ENCODE assay signal across 20 cellular contexts in genomic region chr16:87472142-87472778, GRCh38. TPM values are rescaled to one million over a fixed set of nuclear protein-coding genes. Genes with fewer than 3 reads are reported as not detected.
DNase-seq lines count a peak whose midpoint lies in the region; ATAC-seq and TF ChIP-seq lines count a peak whose summit lies in the region.
"Had no signal": no experiment of that assay in that cellular context is flagged by ENCODE, and none has a peak within 500 bp of the region (broad histone marks: within the 10 kb centered on the region; RNA-seq: fewer than 3 reads in every experiment).

No MANE protein-coding gene starts in this region.

- H3K36me3 ChIP-seq in BLaER1 treated with 17β-estradiol and CSF1 and Interleukin-3, amounts not matched to agents 10 nM and 100 nM: peaks cover 0 to 25% (median 14%) of the 10 kb centered on the region in 11 experiments; a peak in 17 of 22 replicates
- H3K36me3 ChIP-seq in right lobe of liver (peaks cover 0 to 2% (median 0%) of the 10 kb centered on the region in 4 donors), trophoblast cell (ENCODE audit: control insufficient read depth in 1 of 2, insufficient read depth in 2 of 2, low read length in 2 of 2) (no peaks in the 10 kb centered on the region)
- H3K36me3 ChIP-seq: BE2C had no signal

- H4K8ac ChIP-seq in trophoblast cell (ENCODE audit: low read depth, low read length): no peak overlapping the region

- no peaks in the 10 kb centered on the region for H3K36me3 Mint-ChIP-seq in chondrocyte (ENCODE audit: low read depth)

- H4K20me1 ChIP-seq in BLaER1 treated with 17β-estradiol and CSF1 and Interleukin-3, amounts not matched to agents 10 nM and 100 nM: peaks cover 22 to 90% (median 71%) of the 10 kb centered on the region in 11 experiments

- H2BK12ac ChIP-seq in trophoblast cell (ENCODE audit: low read length): no peak overlapping the region

- no peak overlapping the region for H2BK5ac ChIP-seq in trophoblast cell (ENCODE audit: low read depth, low read length, poor library complexity)

- ATAC-seq in right lobe of liver (no peak), sciatic nerve (no peak), HG03045 (IDR thresholded peaks at IDR 0.05; ENCODE audit: unreplicated experiment) (no peak)

- no peak overlapping the region for H3K18ac ChIP-seq in trophoblast cell (ENCODE audit: low read length)

- DNase-seq in chondrocyte (ENCODE audit: low spot score) (peak; percentile 60), right lobe of liver (no peak), sciatic nerve (ENCODE audit: low spot score) (peak; percentile 32), trophoblast cell (no peak), NCI-H2081 treated with DMSO at 0.1 percent for 48 hours (lab: John Stamatoyannopoulos, UW) (no peak)
- DNase-seq: CD4-positive, CD25-positive, alpha-beta regulatory T cell; DMS79; MM.1S; NCI-H1048; NCI-H1436; NCI-H1930; NCI-H226; NCI-H510A treated with DMSO at 0.1 percent for 48 hours; NCI-H774; NK-92 treated with Interleukin-12 subunit alpha and Interleukin-12 subunit beta, amount 100 ng/mL, for 24 hours had no signal

- H2BK120ac ChIP-seq in trophoblast cell (ENCODE audit: insufficient read depth, low read length, poor library complexity): no peak overlapping the region

- H3K27ac Mint-ChIP-seq in chondrocyte (ENCODE audit: unreplicated experiment): no peak overlapping the region

- TF ChIP-seq CTCF in chondrocyte (IDR thresholded peaks at IDR 0.05) (no peak), right lobe of liver (IDR thresholded peaks at IDR 0.05) (no peak)

- no peak overlapping the region for H3K4me3 Mint-ChIP-seq in chondrocyte (ENCODE audit: unreplicated experiment)

- peaks cover 55% of the 10 kb centered on the region for H3K4me1 Mint-ChIP-seq in chondrocyte (ENCODE audit: low read depth)

- H3K27ac ChIP-seq in BLaER1 treated with 17β-estradiol and CSF1 and Interleukin-3, amounts not matched to agents 10 nM and 100 nM: no peak overlapping the region
- H3K27ac ChIP-seq in right lobe of liver (peak overlapping the region in 2 of 3 donors; percentile 17 to 58), trophoblast cell (ENCODE audit: low read depth, low read length) (no peak overlapping the region)
- H3K27ac ChIP-seq: SJSA1 had no signal

- H3K23ac ChIP-seq in trophoblast cell (ENCODE audit: low read length): no peak overlapping the region

- peak overlapping the region in 8 of 11 experiments; percentile 10 to 71 (median 53); a peak in 13 of 22 replicates for H3K4me2 ChIP-seq in BLaER1 treated with 17β-estradiol and CSF1 and Interleukin-3, amounts not matched to agents 10 nM and 100 nM
- H3K4me2 ChIP-seq in trophoblast cell (ENCODE audit: low read length): no peak overlapping the region

- H3K27me3 Mint-ChIP-seq in chondrocyte (ENCODE audit: low read depth): no peaks in the 10 kb centered on the region
- H3K27me3 Mint-ChIP-seq: CD4-positive, CD25-positive, alpha-beta regulatory T cell had no signal

- no peaks in the 10 kb centered on the region for H3K79me2 ChIP-seq in trophoblast cell (ENCODE audit: control insufficient read depth, insufficient read depth, low read length, poor library complexity)

- H3K4ac ChIP-seq in trophoblast cell (ENCODE audit: low read depth, low read length): no peak overlapping the region

- H2AK5ac ChIP-seq in trophoblast cell (ENCODE audit: low read length): no peak overlapping the region

- H3K4me1 ChIP-seq in BLaER1 treated with 17β-estradiol and CSF1 and Interleukin-3, amounts not matched to agents 10 nM and 100 nM: peaks cover 15 to 55% (median 51%) of the 10 kb centered on the region in 10 experiments
- H3K4me1 ChIP-seq in right lobe of liver (peaks cover 0 to 47% (median 14%) of the 10 kb centered on the region in 4 donors), trophoblast cell (ENCODE audit: control insufficient read depth in 1 of 2, insufficient read depth in 2 of 2, low read length in 2 of 2) (peaks cover 4 to 12% of the 10 kb centered on the region in 2 experiments)

- H3K27me3 ChIP-seq in BLaER1 treated with 17β-estradiol and CSF1 and Interleukin-3, amounts not matched to agents 10 nM and 100 nM: peaks cover 0 to 38% (median 0%) of the 10 kb centered on the region in 11 experiments; a peak in 4 of 22 replicates
- H3K27me3 ChIP-seq in right lobe of liver: no peaks in the 10 kb centered on the region
- H3K27me3 ChIP-seq in trophoblast cell (ENCODE audit: insufficient read depth, low read length): no peaks in the 10 kb centered on the region
- H3K27me3 ChIP-seq: BE2C, SJSA1 had no signal

- H3K9me3 Mint-ChIP-seq in chondrocyte (ENCODE audit: low read depth): no peaks in the 10 kb centered on the region
- H3K9me3 Mint-ChIP-seq: CD4-positive, CD25-positive, alpha-beta regulatory T cell had no signal

- 92% methylated on average over 4 of the region's 22 CpGs for WGBS in right lobe of liver (ENCODE audit: insufficient coverage, low coverage, low lambda C conversion rate, missing lambda C conversion rate)
- WGBS in trophoblast cell (ENCODE audit: extremely low coverage, insufficient coverage, insufficient read length): no CpG with 5 or more reads among the region's 22 CpGs

- intact Hi-C loops in right lobe of liver (cut with DNase I): no loop called here
- intact Hi-C loops in sciatic nerve (cut with DNase I): no loop called here

- H3K9ac ChIP-seq in BLaER1 treated with 17β-estradiol and CSF1 and Interleukin-3, amounts not matched to agents 10 nM and 100 nM: no peak overlapping the region
- no peak overlapping the region for H3K9ac ChIP-seq in trophoblast cell (ENCODE audit: low read length)

- no peak for TF ChIP-seq POLR2A in right lobe of liver (IDR thresholded peaks at IDR 0.05)

- no peak overlapping the region for H3K14ac ChIP-seq in trophoblast cell (ENCODE audit: low read length)

- no peak overlapping the region for H4K12ac ChIP-seq in trophoblast cell (ENCODE audit: low read depth, low read length)

- no peak overlapping the region for H2AFZ ChIP-seq in trophoblast cell (ENCODE audit: insufficient read depth, low read length, poor library complexity)

- no peaks in the 10 kb centered on the region for H3K79me1 ChIP-seq in trophoblast cell (ENCODE audit: low read length)

- H3K9me3 ChIP-seq in BLaER1 treated with 17β-estradiol and CSF1 and Interleukin-3, amounts not matched to agents 10 nM and 100 nM (replicated peaks in 1 of 11): peaks cover 0 to 12% (median 0%) of the 10 kb centered on the region in 11 experiments; a peak in 5 of 22 replicates
- H3K9me3 ChIP-seq in right lobe of liver: no peaks in the 10 kb centered on the region
- no peaks in the 10 kb centered on the region for H3K9me3 ChIP-seq in trophoblast cell (ENCODE audit: insufficient read depth, low read depth, low read length)
- H3K9me3 ChIP-seq: BE2C, SJSA1 had no signal

- H3K4me3 ChIP-seq in BLaER1 treated with 17β-estradiol and CSF1 and Interleukin-3, amounts not matched to agents 10 nM and 100 nM: no peak overlapping the region
- no peak overlapping the region for H3K4me3 ChIP-seq in right lobe of liver
- no peak overlapping the region for H3K4me3 ChIP-seq in trophoblast cell (ENCODE audit: low read depth, low read length)
- H3K4me3 ChIP-seq: K562, SJSA1 had no signal

- H4K91ac ChIP-seq in trophoblast cell (ENCODE audit: low read depth, low read length): no peak overlapping the region

RNA-seq across cellular contexts. Expression of gene ZCCHC14, which starts 20.6 kb away (rescaled TPM):
- 28.0 to 29.6 TPM (median 29.6 TPM) in 3 replicates for total RNA-seq in chondrocyte
- 10 to 100 TPM; 12.6 to 26.5 (median 17.7) TPM for total RNA-seq in right lobe of liver
- total RNA-seq in sciatic nerve: 28.4 TPM
- polyA plus RNA-seq in trophoblast cell (2013): 9.7 and 10.4 TPM in 2 replicates

Comparison
In these comparisons a context has a peak if more than half of its experiments do, and no peak if none do; other contexts are left out.
1. H3K27ac ChIP-seq: peak in right lobe of liver (2 of 3); none in BLaER1 treated with 17β-estradiol and CSF1 and Interleukin-3, amounts not matched to agents 10 nM and 100 nM (0 of 11) and trophoblast cell (single experiment).
2. DNase-seq: peak in chondrocyte (single experiment) and sciatic nerve (single experiment); none in right lobe of liver (0 of 3), trophoblast cell (0 of 2) and NCI-H2081 treated with DMSO at 0.1 percent for 48 hours (single experiment).